In the genomic region with DNA sequence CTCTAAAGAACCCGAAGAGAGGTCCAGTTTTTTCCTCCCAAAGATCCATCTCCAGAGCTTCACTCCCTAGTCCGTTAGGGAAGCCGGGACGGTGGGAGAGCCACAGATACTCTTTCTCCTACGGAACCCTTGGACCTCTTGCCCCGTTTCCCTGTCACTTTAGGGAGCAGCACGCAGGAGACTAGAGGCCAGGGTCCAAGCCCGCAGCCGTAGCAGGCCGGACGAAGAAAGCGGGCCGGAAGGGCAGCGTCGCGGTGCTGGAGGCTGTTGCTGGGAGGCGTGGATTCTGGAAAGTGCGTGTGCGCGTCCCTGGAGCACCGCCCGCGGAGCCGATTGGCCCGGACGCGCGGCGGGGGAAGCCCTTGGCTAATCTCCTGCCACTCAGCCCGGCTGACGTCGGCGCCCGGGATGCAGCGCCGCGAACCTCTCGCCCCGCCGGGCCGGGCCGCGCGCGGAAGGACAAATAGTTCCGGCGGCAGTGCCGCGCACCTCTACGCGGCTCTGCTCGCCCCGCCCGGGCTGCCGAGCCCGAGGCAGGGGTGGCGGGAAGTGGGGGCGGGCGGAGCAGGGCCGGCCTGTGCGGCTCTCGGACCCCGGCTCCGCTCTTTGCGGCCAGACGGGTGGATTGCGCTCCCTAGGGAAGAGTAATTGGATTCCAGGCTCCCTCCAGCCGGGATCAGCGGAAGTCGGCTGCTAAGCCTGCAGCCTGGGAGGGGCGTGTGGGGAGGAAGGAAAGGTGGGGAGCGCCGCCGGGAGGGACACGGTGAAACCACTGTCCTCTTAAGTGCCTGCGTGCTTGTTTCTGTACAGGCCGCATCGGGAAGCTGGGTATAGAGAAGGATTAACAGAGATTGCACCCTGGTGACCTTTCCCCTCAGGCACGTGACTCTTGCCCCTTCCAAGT, we compare ENCODE assay signal across 1 cellular context.
TF ChIP-seq lines count a peak whose summit lies in the region.

No MANE protein-coding gene starts in this region.

TF ChIP-seq in HepG2, 621 proteins besides CTCF, POLR2A, EP300 and RAD21 (continued from another document and continues in another):
- TF ChIP-seq, protein P1, sequence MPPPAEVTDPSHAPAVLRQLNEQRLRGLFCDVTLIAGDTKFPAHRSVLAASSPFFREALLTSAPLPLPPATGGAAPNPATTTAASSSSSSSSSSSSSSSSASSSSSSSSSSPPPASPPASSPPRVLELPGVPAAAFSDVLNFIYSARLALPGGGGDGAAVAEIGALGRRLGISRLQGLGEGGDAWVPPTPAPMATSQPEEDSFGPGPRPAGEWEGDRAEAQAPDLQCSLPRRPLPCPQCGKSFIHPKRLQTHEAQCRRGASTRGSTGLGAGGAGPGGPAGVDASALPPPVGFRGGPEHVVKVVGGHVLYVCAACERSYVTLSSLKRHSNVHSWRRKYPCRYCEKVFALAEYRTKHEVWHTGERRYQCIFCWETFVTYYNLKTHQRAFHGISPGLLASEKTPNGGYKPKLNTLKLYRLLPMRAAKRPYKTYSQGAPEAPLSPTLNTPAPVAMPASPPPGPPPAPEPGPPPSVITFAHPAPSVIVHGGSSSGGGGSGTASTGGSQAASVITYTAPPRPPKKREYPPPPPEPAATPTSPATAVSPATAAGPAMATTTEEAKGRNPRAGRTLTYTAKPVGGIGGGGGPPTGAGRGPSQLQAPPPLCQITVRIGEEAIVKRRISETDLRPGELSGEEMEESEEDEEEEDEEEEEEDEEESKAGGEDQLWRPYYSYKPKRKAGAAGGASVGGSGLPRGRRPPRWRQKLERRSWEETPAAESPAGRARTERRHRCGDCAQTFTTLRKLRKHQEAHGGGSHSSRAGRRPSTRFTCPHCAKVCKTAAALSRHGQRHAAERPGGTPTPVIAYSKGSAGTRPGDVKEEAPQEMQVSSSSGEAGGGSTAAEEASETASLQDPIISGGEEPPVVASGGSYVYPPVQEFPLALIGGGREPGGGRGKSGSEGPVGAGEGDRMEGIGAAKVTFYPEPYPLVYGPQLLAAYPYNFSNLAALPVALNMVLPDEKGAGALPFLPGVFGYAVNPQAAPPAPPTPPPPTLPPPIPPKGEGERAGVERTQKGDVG (CRISPR knock-in tag; IDR thresholded peaks at IDR 0.05; ENCODE audit: borderline replicate concordance): peak; percentile 69; the same call in 1 of the 2 replicates
- TF ChIP-seq, protein P2, sequence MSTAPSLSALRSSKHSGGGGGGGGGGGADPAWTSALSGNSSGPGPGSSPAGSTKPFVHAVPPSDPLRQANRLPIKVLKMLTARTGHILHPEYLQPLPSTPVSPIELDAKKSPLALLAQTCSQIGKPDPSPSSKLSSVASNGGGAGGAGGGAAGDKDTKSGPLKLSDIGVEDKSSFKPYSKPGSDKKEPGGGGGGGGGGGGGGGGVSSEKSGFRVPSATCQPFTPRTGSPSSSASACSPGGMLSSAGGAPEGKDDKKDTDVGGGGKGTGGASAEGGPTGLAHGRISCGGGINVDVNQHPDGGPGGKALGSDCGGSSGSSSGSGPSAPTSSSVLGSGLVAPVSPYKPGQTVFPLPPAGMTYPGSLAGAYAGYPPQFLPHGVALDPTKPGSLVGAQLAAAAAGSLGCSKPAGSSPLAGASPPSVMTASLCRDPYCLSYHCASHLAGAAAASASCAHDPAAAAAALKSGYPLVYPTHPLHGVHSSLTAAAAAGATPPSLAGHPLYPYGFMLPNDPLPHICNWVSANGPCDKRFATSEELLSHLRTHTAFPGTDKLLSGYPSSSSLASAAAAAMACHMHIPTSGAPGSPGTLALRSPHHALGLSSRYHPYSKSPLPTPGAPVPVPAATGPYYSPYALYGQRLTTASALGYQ (CRISPR knock-in tag; IDR thresholded peaks at IDR 0.05): peak; percentile 46; the same call in 1 of the 2 replicates
- TF ChIP-seq ZMAT3 (CRISPR knock-in tag; conservative IDR thresholded peaks at IDR 0.05) (peak; percentile 96), AGO1 (IDR thresholded peaks at IDR 0.05; ENCODE audit: low read depth, low read length, poor library complexity, severe bottlenecking) (peak; percentile 66), REL (CRISPR knock-in tag; conservative IDR thresholded peaks at IDR 0.05) (no peak), MEIS2 (CRISPR knock-in tag; IDR thresholded peaks at IDR 0.05) (peak; percentile 76), ZBTB3 (CRISPR knock-in tag; IDR thresholded peaks at IDR 0.05; ENCODE audit: borderline replicate concordance, low read depth) (0 out of 2 replicates have a peak, but pooled peaks have one; percentile 63), ZNF780A (CRISPR knock-in tag; IDR thresholded peaks at IDR 0.05) (no peak), SALL2 (CRISPR knock-in tag; IDR thresholded peaks at IDR 0.05) (peak; percentile 61; the same call in 1 of the 2 replicates), ZEB1 (IDR thresholded peaks at IDR 0.05; ENCODE audit: insufficient replicate concordance, low read depth) (no peak), ZNF143 (CRISPR knock-in tag; IDR thresholded peaks at IDR 0.05) (no peak), KLF15 (CRISPR knock-in tag; IDR thresholded peaks at IDR 0.05; ENCODE audit: borderline replicate concordance) (no peak; the same call in 1 of the 2 replicates), KLF16 (CRISPR knock-in tag; IDR thresholded peaks at IDR 0.05) (peak in 1 of 2 experiments; percentile 94; a peak in 2 of 4 replicates), BRD4 (CRISPR knock-in tag; IDR thresholded peaks at IDR 0.05) (peak; percentile 45; the same call in 1 of the 2 replicates), ZNF607 (CRISPR knock-in tag; IDR thresholded peaks at IDR 0.05; ENCODE audit: borderline replicate concordance) (peak; percentile 80), ZBTB38 (CRISPR knock-in tag; IDR thresholded peaks at IDR 0.05) (peak; percentile 85; the same call in 1 of the 2 replicates), TBL1XR1 (IDR thresholded peaks at IDR 0.05; ENCODE audit: borderline replicate concordance, low read length, partially characterized antibody) (peak; percentile 22), NFRKB (IDR thresholded peaks at IDR 0.05) (no peak), MIER2 (CRISPR knock-in tag; IDR thresholded peaks at IDR 0.05) (0 out of 2 replicates have a peak, but pooled peaks have one; percentile 19), SIX1 (CRISPR knock-in tag; IDR thresholded peaks at IDR 0.05; ENCODE audit: borderline replicate concordance) (no peak; the same call in 1 of the 2 replicates)
- TF ChIP-seq, protein P3, sequence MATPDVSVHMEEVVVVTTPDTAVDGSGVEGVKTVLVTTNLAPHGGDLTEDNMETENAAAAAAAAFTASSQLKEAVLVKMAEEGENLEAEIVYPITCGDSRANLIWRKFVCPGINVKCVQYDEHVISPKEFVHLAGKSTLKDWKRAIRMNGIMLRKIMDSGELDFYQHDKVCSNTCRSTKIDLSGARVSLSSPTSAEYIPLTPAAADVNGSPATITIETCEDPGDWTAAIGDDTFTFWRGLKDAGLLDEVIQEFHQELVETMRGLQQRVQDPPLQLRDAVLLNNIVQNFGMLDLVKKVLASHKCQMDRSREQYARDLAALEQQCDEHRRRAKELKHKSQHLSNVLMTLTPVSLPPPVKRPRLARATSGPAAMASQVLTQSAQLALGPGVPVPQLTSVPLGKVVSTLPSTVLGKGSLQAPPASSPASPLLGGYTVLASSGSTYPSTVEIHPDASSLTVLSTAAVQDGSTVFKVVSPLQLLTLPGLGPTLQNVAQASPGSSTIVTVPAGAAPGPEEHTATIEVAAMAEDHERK (CRISPR knock-in tag; IDR thresholded peaks at IDR 0.05; ENCODE audit: low read depth): peak; percentile 66
- TF ChIP-seq, protein P4, sequence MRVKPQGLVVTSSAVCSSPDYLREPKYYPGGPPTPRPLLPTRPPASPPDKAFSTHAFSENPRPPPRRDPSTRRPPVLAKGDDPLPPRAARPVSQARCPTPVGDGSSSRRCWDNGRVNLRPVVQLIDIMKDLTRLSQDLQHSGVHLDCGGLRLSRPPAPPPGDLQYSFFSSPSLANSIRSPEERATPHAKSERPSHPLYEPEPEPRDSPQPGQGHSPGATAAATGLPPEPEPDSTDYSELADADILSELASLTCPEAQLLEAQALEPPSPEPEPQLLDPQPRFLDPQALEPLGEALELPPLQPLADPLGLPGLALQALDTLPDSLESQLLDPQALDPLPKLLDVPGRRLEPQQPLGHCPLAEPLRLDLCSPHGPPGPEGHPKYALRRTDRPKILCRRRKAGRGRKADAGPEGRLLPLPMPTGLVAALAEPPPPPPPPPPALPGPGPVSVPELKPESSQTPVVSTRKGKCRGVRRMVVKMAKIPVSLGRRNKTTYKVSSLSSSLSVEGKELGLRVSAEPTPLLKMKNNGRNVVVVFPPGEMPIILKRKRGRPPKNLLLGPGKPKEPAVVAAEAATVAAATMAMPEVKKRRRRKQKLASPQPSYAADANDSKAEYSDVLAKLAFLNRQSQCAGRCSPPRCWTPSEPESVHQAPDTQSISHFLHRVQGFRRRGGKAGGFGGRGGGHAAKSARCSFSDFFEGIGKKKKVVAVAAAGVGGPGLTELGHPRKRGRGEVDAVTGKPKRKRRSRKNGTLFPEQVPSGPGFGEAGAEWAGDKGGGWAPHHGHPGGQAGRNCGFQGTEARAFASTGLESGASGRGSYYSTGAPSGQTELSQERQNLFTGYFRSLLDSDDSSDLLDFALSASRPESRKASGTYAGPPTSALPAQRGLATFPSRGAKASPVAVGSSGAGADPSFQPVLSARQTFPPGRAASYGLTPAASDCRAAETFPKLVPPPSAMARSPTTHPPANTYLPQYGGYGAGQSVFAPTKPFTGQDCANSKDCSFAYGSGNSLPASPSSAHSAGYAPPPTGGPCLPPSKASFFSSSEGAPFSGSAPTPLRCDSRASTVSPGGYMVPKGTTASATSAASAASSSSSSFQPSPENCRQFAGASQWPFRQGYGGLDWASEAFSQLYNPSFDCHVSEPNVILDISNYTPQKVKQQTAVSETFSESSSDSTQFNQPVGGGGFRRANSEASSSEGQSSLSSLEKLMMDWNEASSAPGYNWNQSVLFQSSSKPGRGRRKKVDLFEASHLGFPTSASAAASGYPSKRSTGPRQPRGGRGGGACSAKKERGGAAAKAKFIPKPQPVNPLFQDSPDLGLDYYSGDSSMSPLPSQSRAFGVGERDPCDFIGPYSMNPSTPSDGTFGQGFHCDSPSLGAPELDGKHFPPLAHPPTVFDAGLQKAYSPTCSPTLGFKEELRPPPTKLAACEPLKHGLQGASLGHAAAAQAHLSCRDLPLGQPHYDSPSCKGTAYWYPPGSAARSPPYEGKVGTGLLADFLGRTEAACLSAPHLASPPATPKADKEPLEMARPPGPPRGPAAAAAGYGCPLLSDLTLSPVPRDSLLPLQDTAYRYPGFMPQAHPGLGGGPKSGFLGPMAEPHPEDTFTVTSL (CRISPR knock-in tag; IDR thresholded peaks at IDR 0.05; ENCODE audit: borderline replicate concordance): peak; percentile 67
- TF ChIP-seq, protein P5, sequence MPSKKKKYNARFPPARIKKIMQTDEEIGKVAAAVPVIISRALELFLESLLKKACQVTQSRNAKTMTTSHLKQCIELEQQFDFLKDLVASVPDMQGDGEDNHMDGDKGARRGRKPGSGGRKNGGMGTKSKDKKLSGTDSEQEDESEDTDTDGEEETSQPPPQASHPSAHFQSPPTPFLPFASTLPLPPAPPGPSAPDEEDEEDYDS (CRISPR knock-in tag; IDR thresholded peaks at IDR 0.05): peak; percentile 71
- TF ChIP-seq, protein P6, sequence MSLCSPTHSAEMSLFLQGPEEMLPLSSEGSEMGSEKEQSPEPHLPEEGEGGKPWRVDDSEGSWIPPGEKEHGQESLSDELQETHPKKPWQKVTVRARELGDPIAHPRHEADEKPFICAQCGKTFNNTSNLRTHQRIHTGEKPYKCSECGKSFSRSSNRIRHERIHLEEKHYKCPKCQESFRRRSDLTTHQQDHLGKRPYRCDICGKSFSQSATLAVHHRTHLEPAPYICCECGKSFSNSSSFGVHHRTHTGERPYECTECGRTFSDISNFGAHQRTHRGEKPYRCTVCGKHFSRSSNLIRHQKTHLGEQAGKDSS (CRISPR knock-in tag; IDR thresholded peaks at IDR 0.05; ENCODE audit: borderline replicate concordance, low read depth): peak; percentile 86; the same call in 1 of the 2 replicates
- TF ChIP-seq, protein P7, sequence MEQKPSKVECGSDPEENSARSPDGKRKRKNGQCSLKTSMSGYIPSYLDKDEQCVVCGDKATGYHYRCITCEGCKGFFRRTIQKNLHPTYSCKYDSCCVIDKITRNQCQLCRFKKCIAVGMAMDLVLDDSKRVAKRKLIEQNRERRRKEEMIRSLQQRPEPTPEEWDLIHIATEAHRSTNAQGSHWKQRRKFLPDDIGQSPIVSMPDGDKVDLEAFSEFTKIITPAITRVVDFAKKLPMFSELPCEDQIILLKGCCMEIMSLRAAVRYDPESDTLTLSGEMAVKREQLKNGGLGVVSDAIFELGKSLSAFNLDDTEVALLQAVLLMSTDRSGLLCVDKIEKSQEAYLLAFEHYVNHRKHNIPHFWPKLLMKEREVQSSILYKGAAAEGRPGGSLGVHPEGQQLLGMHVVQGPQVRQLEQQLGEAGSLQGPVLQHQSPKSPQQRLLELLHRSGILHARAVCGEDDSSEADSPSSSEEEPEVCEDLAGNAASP (CRISPR knock-in tag; IDR thresholded peaks at IDR 0.05; ENCODE audit: borderline replicate concordance): peak; percentile 34; the same call in 1 of the 2 replicates
- TF ChIP-seq, protein P8, sequence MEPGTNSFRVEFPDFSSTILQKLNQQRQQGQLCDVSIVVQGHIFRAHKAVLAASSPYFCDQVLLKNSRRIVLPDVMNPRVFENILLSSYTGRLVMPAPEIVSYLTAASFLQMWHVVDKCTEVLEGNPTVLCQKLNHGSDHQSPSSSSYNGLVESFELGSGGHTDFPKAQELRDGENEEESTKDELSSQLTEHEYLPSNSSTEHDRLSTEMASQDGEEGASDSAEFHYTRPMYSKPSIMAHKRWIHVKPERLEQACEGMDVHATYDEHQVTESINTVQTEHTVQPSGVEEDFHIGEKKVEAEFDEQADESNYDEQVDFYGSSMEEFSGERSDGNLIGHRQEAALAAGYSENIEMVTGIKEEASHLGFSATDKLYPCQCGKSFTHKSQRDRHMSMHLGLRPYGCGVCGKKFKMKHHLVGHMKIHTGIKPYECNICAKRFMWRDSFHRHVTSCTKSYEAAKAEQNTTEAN (CRISPR knock-in tag; conservative IDR thresholded peaks at IDR 0.05): peak; percentile 61; the same call in 1 of the 2 replicates
- TF ChIP-seq, protein P9, sequence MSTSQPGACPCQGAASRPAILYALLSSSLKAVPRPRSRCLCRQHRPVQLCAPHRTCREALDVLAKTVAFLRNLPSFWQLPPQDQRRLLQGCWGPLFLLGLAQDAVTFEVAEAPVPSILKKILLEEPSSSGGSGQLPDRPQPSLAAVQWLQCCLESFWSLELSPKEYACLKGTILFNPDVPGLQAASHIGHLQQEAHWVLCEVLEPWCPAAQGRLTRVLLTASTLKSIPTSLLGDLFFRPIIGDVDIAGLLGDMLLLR (CRISPR knock-in tag; IDR thresholded peaks at IDR 0.05): peak; percentile 87
- TF ChIP-seq, protein P10, sequence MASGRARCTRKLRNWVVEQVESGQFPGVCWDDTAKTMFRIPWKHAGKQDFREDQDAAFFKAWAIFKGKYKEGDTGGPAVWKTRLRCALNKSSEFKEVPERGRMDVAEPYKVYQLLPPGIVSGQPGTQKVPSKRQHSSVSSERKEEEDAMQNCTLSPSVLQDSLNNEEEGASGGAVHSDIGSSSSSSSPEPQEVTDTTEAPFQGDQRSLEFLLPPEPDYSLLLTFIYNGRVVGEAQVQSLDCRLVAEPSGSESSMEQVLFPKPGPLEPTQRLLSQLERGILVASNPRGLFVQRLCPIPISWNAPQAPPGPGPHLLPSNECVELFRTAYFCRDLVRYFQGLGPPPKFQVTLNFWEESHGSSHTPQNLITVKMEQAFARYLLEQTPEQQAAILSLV (CRISPR knock-in tag; IDR thresholded peaks at IDR 0.05; ENCODE audit: borderline replicate concordance): peak; percentile 94; the same call in 1 of the 2 replicates
- TF ChIP-seq, protein P11, sequence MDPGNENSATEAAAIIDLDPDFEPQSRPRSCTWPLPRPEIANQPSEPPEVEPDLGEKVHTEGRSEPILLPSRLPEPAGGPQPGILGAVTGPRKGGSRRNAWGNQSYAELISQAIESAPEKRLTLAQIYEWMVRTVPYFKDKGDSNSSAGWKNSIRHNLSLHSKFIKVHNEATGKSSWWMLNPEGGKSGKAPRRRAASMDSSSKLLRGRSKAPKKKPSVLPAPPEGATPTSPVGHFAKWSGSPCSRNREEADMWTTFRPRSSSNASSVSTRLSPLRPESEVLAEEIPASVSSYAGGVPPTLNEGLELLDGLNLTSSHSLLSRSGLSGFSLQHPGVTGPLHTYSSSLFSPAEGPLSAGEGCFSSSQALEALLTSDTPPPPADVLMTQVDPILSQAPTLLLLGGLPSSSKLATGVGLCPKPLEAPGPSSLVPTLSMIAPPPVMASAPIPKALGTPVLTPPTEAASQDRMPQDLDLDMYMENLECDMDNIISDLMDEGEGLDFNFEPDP (CRISPR knock-in tag; conservative IDR thresholded peaks at IDR 0.05): no peak
